23 cellular contexts compared by ENCODE assay signal in genomic region chr13:63449549-63449948, GRCh38.
DNase-seq lines count a peak whose midpoint lies in the region; ATAC-seq and TF ChIP-seq lines count a peak whose summit lies in the region.
"Had no signal": no experiment of that assay in that cellular context is flagged by ENCODE, and none has a peak within 500 bp of the region (broad histone marks: within the 10 kb centered on the region; RNA-seq: fewer than 3 reads in every experiment).

No MANE protein-coding gene starts in this region.

- CTCF ChIA-PET in HEK293T (lab: Yijun Ruan, JAX): no interaction called here

- H3K79me1 ChIP-seq in mesenchymal stem cell (replicated peaks; ENCODE audit: low read length, poor library complexity, severe bottlenecking): no peaks in the 10 kb centered on the region

- no peak overlapping the region for H4K91ac ChIP-seq in mesenchymal stem cell (ENCODE audit: low read length)

- H3K18ac ChIP-seq in mesenchymal stem cell (ENCODE audit: low read depth in 1 of 2, low read length in 2 of 2): no peak overlapping the region

- 0% methylated on average over 1 of the region's 1 CpG for WGBS in mesenchymal stem cell

- POLR2A ChIA-PET in HEK293T (lab: Yijun Ruan, JAX): no interaction called here

- H2AFZ ChIP-seq in mesenchymal stem cell (ENCODE audit: low read depth, low read length): no peak overlapping the region

- DNase-seq in COLO829 (ENCODE audit: low spot score): peak; percentile 6
- DNase-seq in HEK293T (ENCODE audit: extremely low spot score): peak; percentile 53
- DNase-seq in NCI-H69 (lab: John Stamatoyannopoulos, UW): peak; percentile 96
- no peak for DNase-seq in mesenchymal stem cell
- no peak for DNase-seq in NOMO-1 treated with DMSO at 0.1 percent for 48 hours (lab: John Stamatoyannopoulos, UW; ENCODE audit: unreplicated experiment)
- DNase-seq: activated CD4-positive, alpha-beta memory T cell treated with anti-CD3 and anti-CD28 coated beads for 36 hours; activated CD8-positive, alpha-beta memory T cell treated with anti-CD3 and anti-CD28 coated beads, Interleukin-2, amount 50 U/mL, for 4 hours; activated naive CD4-positive, alpha-beta T cell treated with anti-CD3 and anti-CD28 coated beads for 36 hours; DND-41; effector CD8-positive, alpha-beta T cell; foreskin melanocyte; NCI-H2029 treated with DMSO at 0.1 percent for 48 hours; NCI-H446 treated with DMSO at 0.1 percent for 48 hours; SIG-M5; stimulated activated naive CD4-positive, alpha-beta T cell treated with Interleukin-2 at 50 U/mL for 16 hours had no signal

- no peaks in the 10 kb centered on the region for H3K9me3 ChIP-seq in mesenchymal stem cell (ENCODE audit: control insufficient read depth, low read length)
- H3K9me3 ChIP-seq: esophagus muscularis mucosa, neutrophil, prostate gland had no signal

- no peak overlapping the region for H2AK5ac ChIP-seq in mesenchymal stem cell (ENCODE audit: low read length, severe bottlenecking)

- no peak overlapping the region for H3K4ac ChIP-seq in mesenchymal stem cell (ENCODE audit: low read depth in 1 of 2, low read length in 2 of 2)

- H3K14ac ChIP-seq in mesenchymal stem cell (ENCODE audit: low read length in 2 of 2): no peak overlapping the region

- peak overlapping the region; percentile 34 for H3K27ac ChIP-seq in mesenchymal stem cell (ENCODE audit: low read length, poor library complexity, severe bottlenecking)
- H3K27ac ChIP-seq: esophagus muscularis mucosa, KMS-11, neutrophil, prostate gland had no signal

- no peak overlapping the region for H2BK12ac ChIP-seq in mesenchymal stem cell (ENCODE audit: low read length in 2 of 2)

- H3K4me2 ChIP-seq in mesenchymal stem cell (ENCODE audit: low read length, poor library complexity, severe bottlenecking): no peak overlapping the region
- H3K4me2 ChIP-seq: KMS-11 had no signal

- no peak for ATAC-seq in GM18909 (IDR thresholded peaks at IDR 0.05; ENCODE audit: poor library complexity, unreplicated experiment)
- no peak for ATAC-seq in HG03521 (IDR thresholded peaks at IDR 0.05; ENCODE audit: unreplicated experiment)
- ATAC-seq: GM12878, HCT116 had no signal

- H2BK5ac ChIP-seq in mesenchymal stem cell (ENCODE audit: low read depth, low read length, poor library complexity, severe bottlenecking): no peak overlapping the region

- H2BK120ac ChIP-seq in mesenchymal stem cell (ENCODE audit: low read depth, low read length): no peak overlapping the region

- no peaks in the 10 kb centered on the region for H3K4me1 ChIP-seq in mesenchymal stem cell (ENCODE audit: control insufficient read depth, insufficient read depth, low read depth, low read length)
- H3K4me1 ChIP-seq: esophagus muscularis mucosa, prostate gland had no signal

- no peak overlapping the region for H3K4me3 ChIP-seq in mesenchymal stem cell (ENCODE audit: insufficient read depth in 1 of 2, low read depth in 1 of 2, low read length in 2 of 2)
- H3K4me3 ChIP-seq: esophagus muscularis mucosa, GM12878, prostate gland had no signal

- no peak overlapping the region for H2BK15ac ChIP-seq in mesenchymal stem cell (ENCODE audit: low read depth, poor library complexity, severe bottlenecking)

- no peak overlapping the region for H3K9ac ChIP-seq in mesenchymal stem cell (ENCODE audit: low read length)
- H3K9ac ChIP-seq: KMS-11 had no signal

- no peak overlapping the region for H4K8ac ChIP-seq in mesenchymal stem cell (ENCODE audit: low read length)

- no peaks in the 10 kb centered on the region for H3K27me3 ChIP-seq in mesenchymal stem cell (ENCODE audit: control insufficient read depth in 1 of 2, insufficient read depth in 1 of 2, low read length in 2 of 2)
- H3K27me3 ChIP-seq: esophagus muscularis mucosa, neutrophil had no signal

- no peak overlapping the region for H3K23ac ChIP-seq in mesenchymal stem cell (ENCODE audit: low read length in 2 of 2)

- no peaks in the 10 kb centered on the region for H3K36me3 ChIP-seq in mesenchymal stem cell (ENCODE audit: control insufficient read depth in 1 of 2, insufficient read depth in 2 of 2, low read depth in 1 of 2, low read length in 2 of 2)
- H3K36me3 ChIP-seq: esophagus muscularis mucosa, neutrophil, prostate gland had no signal

TF ChIP-seq in HEK293T, 16 proteins besides CTCF, POLR2A, EP300 and RAD21:
- TF ChIP-seq ELF4 (IDR thresholded peaks at IDR 0.05) (no peak; the same call in 1 of the 2 replicates), HDGF (IDR thresholded peaks at IDR 0.05; ENCODE audit: borderline replicate concordance) (no peak), PKNOX1 (IDR thresholded peaks at IDR 0.05) (peak; percentile 95), CTBP1 (IDR thresholded peaks at IDR 0.05; ENCODE audit: borderline replicate concordance) (peak; percentile 72), NFRKB (IDR thresholded peaks at IDR 0.05) (no peak), FOXM1 (IDR thresholded peaks at IDR 0.05; ENCODE audit: borderline replicate concordance) (no peak), ZNF384 (IDR thresholded peaks at IDR 0.05) (peak; percentile 73)

Comparison
In these comparisons a context has a peak if more than half of its experiments do, and no peak if none do; other contexts are left out.
1. DNase-seq: peak in COLO829 (single experiment), HEK293T (single experiment) and NCI-H69 (single experiment); none in mesenchymal stem cell (single experiment) and NOMO-1 treated with DMSO at 0.1 percent for 48 hours (single experiment).